1 cellular context compared by ENCODE assay signal in genomic region chr2:207683438-207683837, GRCh38.
TF ChIP-seq lines count a peak whose summit lies in the region.

No MANE protein-coding gene starts in this region.

TF ChIP-seq in IMR-90, 13 proteins besides CTCF, POLR2A, EP300 and RAD21 (continued from another document):
- TF ChIP-seq FOS (IDR thresholded peaks at IDR 0.05; ENCODE audit: low read depth, low read length) = no peak
- no peak for TF ChIP-seq CHD1 (IDR thresholded peaks at IDR 0.05; ENCODE audit: low read depth, low read length)
- TF ChIP-seq MAZ (IDR thresholded peaks at IDR 0.05; ENCODE audit: borderline replicate concordance, low read depth, low read length) = no peak
- TF ChIP-seq RCOR1 (IDR thresholded peaks at IDR 0.05; ENCODE audit: insufficient replicate concordance, low read length) = no peak
- no peak for TF ChIP-seq MXI1 (IDR thresholded peaks at IDR 0.05; ENCODE audit: borderline replicate concordance, low read depth, low read length)
- TF ChIP-seq SMC3 (IDR thresholded peaks at IDR 0.05; ENCODE audit: low read depth, low read length) = no peak
- no peak for TF ChIP-seq RFX5 (IDR thresholded peaks at IDR 0.05; ENCODE audit: low read depth, low read length)
- no peak for TF ChIP-seq USF2 (IDR thresholded peaks at IDR 0.05; ENCODE audit: low read depth, low read length)
